Comparison of ENCODE assay signal across 24 cellular contexts in genomic region chr9:126666155-126666803, GRCh38. TPM values are rescaled to one million over a fixed set of nuclear protein-coding genes. Genes with fewer than 3 reads are reported as not detected.
A peak's percentile ranks its signal among the peaks of the same experiment; 100 is the strongest.
DNase-seq lines count a peak whose midpoint lies in the region; ATAC-seq and TF ChIP-seq lines count a peak whose summit lies in the region.
"Had no signal": no experiment of that assay in that cellular context is flagged by ENCODE, and none has a peak within 500 bp of the region (broad histone marks: within the 10 kb centered on the region; RNA-seq: fewer than 3 reads in every experiment).

No MANE protein-coding gene starts in this region.

- no peak overlapping the region for H3K4ac ChIP-seq in H9 (ENCODE audit: low read depth, low read length)

- no peak overlapping the region for H4K5ac ChIP-seq in H9 (ENCODE audit: insufficient read length, low read depth, low read length)

- H2BK15ac ChIP-seq in H9 (ENCODE audit: low read depth, low read length) = no peak overlapping the region

- H3K23me2 ChIP-seq in H9 (ENCODE audit: insufficient read length, low read depth, low read length, poor library complexity, severe bottlenecking) = peaks cover 3% of the 10 kb centered on the region

- H3K4me2 ChIP-seq in H9 (ENCODE audit: insufficient read depth, insufficient read length, low read length) (no peak overlapping the region), neural progenitor cell (peak overlapping the region; percentile 92)

- no peak overlapping the region for H2BK12ac ChIP-seq in H9 (ENCODE audit: insufficient read length, low read depth, low read length)

- peaks cover 50% of the 10 kb centered on the region for H3F3A ChIP-seq in neural progenitor cell (ENCODE audit: low read depth)

- H3K14ac ChIP-seq in H9 (ENCODE audit: insufficient read depth, low read length) = 0 out of 2 replicates have a peak overlapping the region, but pooled peaks have one; percentile 32

- H3K4me3 ChIP-seq in GM12865 (ENCODE audit: low read depth, low read length) (no peak overlapping the region), ectodermal cell (ENCODE audit: insufficient read depth, low read depth, low read length) (no peak overlapping the region), neural progenitor cell (peak overlapping the region; percentile 48)
- H3K4me3 ChIP-seq: coronary artery, heart right ventricle had no signal

- H3K4me3 Mint-ChIP-seq in H9 (no peak overlapping the region), neural progenitor cell (peak overlapping the region; percentile 0)
- H3K4me3 Mint-ChIP-seq: activated CD4-positive, alpha-beta memory T cell treated with anti-CD3 and anti-CD28 coated beads, Interleukin-2, amount 10 ng/mL, durations not matched to agents 7 days and 5 days; CD4-positive, alpha-beta memory T cell; immature natural killer cell; T-helper 17 cell had no signal

- H3K9ac ChIP-seq in H9 (ENCODE audit: extremely low read depth, insufficient read length, low read length) (no peak overlapping the region), neural progenitor cell (no peak overlapping the region)

- H3K36me3 ChIP-seq in ectodermal cell (ENCODE audit: control insufficient read depth, insufficient read depth, low read length) (no peaks in the 10 kb centered on the region), neural progenitor cell (no peaks in the 10 kb centered on the region)
- H3K36me3 ChIP-seq: heart right ventricle, neutrophil had no signal

- H3K9me3 ChIP-seq in H9 (ENCODE audit: control insufficient read depth, low read depth, low read length) = no peaks in the 10 kb centered on the region
- no peaks in the 10 kb centered on the region for H3K9me3 ChIP-seq in ectodermal cell (ENCODE audit: control insufficient read depth, low read length)
- no peaks in the 10 kb centered on the region for H3K9me3 ChIP-seq in neural progenitor cell (ENCODE audit: low read depth)
- H3K9me3 ChIP-seq: heart right ventricle, neutrophil had no signal

- H3K9me3 Mint-ChIP-seq in H9 (no peaks in the 10 kb centered on the region), neural progenitor cell (no peaks in the 10 kb centered on the region)
- H3K9me3 Mint-ChIP-seq: activated CD4-positive, alpha-beta memory T cell treated with anti-CD3 and anti-CD28 coated beads, Interleukin-2, amount 10 ng/mL, durations not matched to agents 7 days and 5 days; CD4-positive, alpha-beta memory T cell; immature natural killer cell had no signal

- no peak overlapping the region for H3K56ac ChIP-seq in H9 (ENCODE audit: insufficient read length, low read depth, low read length)

- no peak for ATAC-seq in HG02642 (IDR thresholded peaks at IDR 0.05; ENCODE audit: poor library complexity, unreplicated experiment)
- ATAC-seq: heart right ventricle, left lobe of liver, T-helper 17 cell had no signal

- no peak overlapping the region for H2BK5ac ChIP-seq in H9 (ENCODE audit: insufficient read length, low read length)

- peaks cover 17% of the 10 kb centered on the region for H3K27me3 Mint-ChIP-seq in H9 (ENCODE audit: low read depth)
- peaks cover 18% of the 10 kb centered on the region for H3K27me3 Mint-ChIP-seq in neural progenitor cell (ENCODE audit: insufficient read depth, low read depth)

- peaks cover 31 to 40% of the 10 kb centered on the region in 2 experiments for H3K4me1 Mint-ChIP-seq in H9
- peaks cover 35% of the 10 kb centered on the region for H3K4me1 Mint-ChIP-seq in neural progenitor cell
- H3K4me1 Mint-ChIP-seq: activated CD4-positive, alpha-beta memory T cell treated with anti-CD3 and anti-CD28 coated beads, Interleukin-2, amount 10 ng/mL, durations not matched to agents 7 days and 5 days; immature natural killer cell; T-helper 17 cell had no signal

- H4K20me1 ChIP-seq in H9 (ENCODE audit: control insufficient read depth, insufficient read depth, insufficient read length) = peaks cover 3% of the 10 kb centered on the region
- peaks cover 32% of the 10 kb centered on the region for H4K20me1 ChIP-seq in neural progenitor cell (ENCODE audit: low read depth)

- H3K79me2 ChIP-seq in H9 (ENCODE audit: insufficient read depth, low read length) (no peaks in the 10 kb centered on the region), neural progenitor cell (ENCODE audit: low read depth) (no peaks in the 10 kb centered on the region)

- H3K36me3 Mint-ChIP-seq in H9 (ENCODE audit: insufficient read depth in 1 of 3, low read depth in 3 of 3) (no peaks in the 10 kb centered on the region), neural progenitor cell (no peaks in the 10 kb centered on the region)
- H3K36me3 Mint-ChIP-seq: CD4-positive, alpha-beta memory T cell; immature natural killer cell had no signal

- H3T11ph ChIP-seq in H9 (ENCODE audit: low read length) = no peak overlapping the region

- no peak overlapping the region for H3K23ac ChIP-seq in H9 (ENCODE audit: insufficient read length, low read depth, low read length)

- H3K27me3 ChIP-seq in H9 (ENCODE audit: insufficient read depth, low read length) (no peaks in the 10 kb centered on the region; the same call in 1 of the 2 replicates), ectodermal cell (ENCODE audit: control insufficient read depth, insufficient read depth, low read length, poor library complexity, severe bottlenecking) (peaks cover 7% of the 10 kb centered on the region), neural progenitor cell (peaks cover 77% of the 10 kb centered on the region)

- H3K27ac ChIP-seq in H9 (ENCODE audit: insufficient read length, low read depth, low read length) (no peak overlapping the region), ectodermal cell (ENCODE audit: insufficient read depth, low read depth, low read length, poor library complexity, severe bottlenecking) (peak overlapping the region; percentile 72), neural progenitor cell (no peak overlapping the region)
- H3K27ac ChIP-seq: coronary artery, heart right ventricle, neutrophil, VCaP had no signal

- H4K91ac ChIP-seq in H9 (ENCODE audit: insufficient read length, low read depth, low read length) = no peak overlapping the region

- no peaks in the 10 kb centered on the region for H3K79me1 ChIP-seq in H9 (ENCODE audit: insufficient read depth, low read depth, low read length, poor library complexity, severe bottlenecking)

- no peak overlapping the region for H2BK20ac ChIP-seq in H9 (ENCODE audit: low read depth, low read length, poor library complexity, severe bottlenecking)

- no peak overlapping the region for H2BK120ac ChIP-seq in H9 (ENCODE audit: low read depth, low read length, poor library complexity, severe bottlenecking)

- H2AK5ac ChIP-seq in H9 (ENCODE audit: insufficient read length, low read length) = no peak overlapping the region

- H3K4me1 ChIP-seq in H9 (ENCODE audit: insufficient read depth, low read length) (peaks cover 8% of the 10 kb centered on the region; the same call in 1 of the 2 replicates), ectodermal cell (ENCODE audit: control insufficient read depth, insufficient read depth, low read length) (peaks cover 61% of the 10 kb centered on the region), neural progenitor cell (peaks cover 46% of the 10 kb centered on the region)

- TF ChIP-seq CTCF in GM12865 (IDR thresholded peaks at IDR 0.05; ENCODE audit: insufficient read depth, low read depth, low read length, missing control alignments) = no peak
- TF ChIP-seq CTCF in H9 (conservative IDR thresholded peaks at IDR 0.05) = no peak
- no peak for TF ChIP-seq CTCF in neural progenitor cell (IDR thresholded peaks at IDR 0.05)

- H3K27ac Mint-ChIP-seq in H9 = no peak overlapping the region
- H3K27ac Mint-ChIP-seq in neural progenitor cell = peak overlapping the region; percentile 3
- H3K27ac Mint-ChIP-seq: activated CD4-positive, alpha-beta memory T cell treated with anti-CD3 and anti-CD28 coated beads, Interleukin-2, amount 10 ng/mL, durations not matched to agents 7 days and 5 days; CD4-positive, alpha-beta memory T cell; immature natural killer cell; T-helper 17 cell had no signal

- no peak overlapping the region for H4K8ac ChIP-seq in H9 (replicated peaks; ENCODE audit: insufficient read length, low read depth, low read length)

- DNase-seq in GM12865 (ENCODE audit: low read depth) (peak; percentile 48), H9 (no peak), neural progenitor cell (ENCODE audit: low spot score) (peak; percentile 41), OCI-M1 (lab: John Stamatoyannopoulos, UW) (no peak)
- DNase-seq in stimulated activated CD4-positive, alpha-beta T cell treated with anti-CD3 and anti-CD28 coated beads, Interleukin-4, amount 100 ng/mL, for 1 hour = no peak
- DNase-seq: activated CD4-positive, alpha-beta memory T cell treated with anti-CD3 and anti-CD28 coated beads, Interleukin-2, amount 10 ng/mL, durations not matched to agents 7 days and 5 days; amniotic stem cell; CD4-positive, alpha-beta memory T cell; DMS 273 treated with DMSO at 0.1 percent for 48 hours; heart right ventricle; immature natural killer cell; midbrain; NCI-H2107; NCI-H446 treated with DMSO at 0.1 percent for 48 hours; T-helper 17 cell had no signal

- H2AFZ ChIP-seq in H9 (ENCODE audit: low read length) (no peak overlapping the region), neural progenitor cell (replicated peaks) (no peak overlapping the region)

- no peak overlapping the region for H3K18ac ChIP-seq in H9 (ENCODE audit: insufficient read length, low read depth, low read length)

- no CpG with 5 or more reads among the region's 13 CpGs for WGBS in H9 (ENCODE audit: extremely low coverage, insufficient read length, low lambda C conversion rate)
- WGBS in ectodermal cell, 2 experiments = 68 to 70% methylated on average over 13 of the region's 13 CpGs

RNA-seq across cellular contexts. Expression of gene LMX1B, which starts 52.6 kb away (rescaled TPM):
- total RNA-seq in H9 (2021) = 0.70 and 0.85 TPM in 2 replicates
- polyA plus RNA-seq in ectodermal cell (2013, experiment 1 of 4) = 15.4 TPM
- polyA plus RNA-seq in ectodermal cell (2013, experiment 2 of 4) = 16.8 TPM
- polyA plus RNA-seq in ectodermal cell (2013, experiment 3 of 4) = 7.1 TPM
- polyA plus RNA-seq in ectodermal cell (2013, experiment 4 of 4) = 9.0 TPM
- total RNA-seq in neural progenitor cell (ENCODE audit: low replicate concordance) = 0.19 and 0.50 TPM in 2 replicates
- total RNA-seq: activated CD4-positive, alpha-beta memory T cell treated with anti-CD3 and anti-CD28 coated beads, Interleukin-2, amount 10 ng/mL, durations not matched to agents 7 days and 5 days; CD4-positive, alpha-beta memory T cell; left lobe of liver; pulmonary artery endothelial cell; RPMI7951; T-helper 17 cell; temporal lobe had no signal
- polyA plus RNA-seq: CD4-positive, alpha-beta memory T cell; immature natural killer cell had no signal

Comparison
In these comparisons a context has a peak if more than half of its experiments do, and no peak if none do; other contexts are left out.
1. DNase-seq: peak in GM12865 (single experiment) and neural progenitor cell (single experiment); none in H9 (single experiment), stimulated activated CD4-positive, alpha-beta T cell treated with anti-CD3 and anti-CD28 coated beads, Interleukin-4, amount 100 ng/mL, for 1 hour (single experiment) and OCI-M1 (single experiment).